Comparison of ENCODE assay signal across 8 cellular contexts in the genomic region with DNA sequence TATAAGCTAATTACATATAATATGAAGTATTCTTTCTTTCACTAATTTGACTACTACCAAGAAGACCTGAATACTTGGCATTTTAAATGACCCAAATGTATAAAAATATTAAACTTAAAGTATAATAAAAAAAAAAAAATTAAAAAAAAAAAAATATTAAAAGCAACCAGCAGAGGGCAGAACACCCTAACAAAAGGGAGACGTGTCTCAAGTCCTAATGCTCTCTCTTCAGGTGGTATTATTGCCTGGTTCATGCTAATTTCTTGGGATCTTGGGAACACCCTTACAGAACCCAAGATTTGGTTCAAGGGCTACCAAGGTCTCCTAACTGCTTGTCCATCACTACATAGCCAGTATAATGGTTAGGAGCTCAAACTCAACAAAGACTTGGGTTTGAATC.
DNase-seq lines count a peak whose midpoint lies in the region; ATAC-seq, FAIRE-seq and TF ChIP-seq lines count a peak whose summit lies in the region.

No MANE protein-coding gene starts in this region.

- H3K9ac ChIP-seq in endothelial cell of umbilical vein (replicated peaks; ENCODE audit: extremely low read depth, insufficient read depth, low read length): no peak overlapping the region
- no peak overlapping the region for H3K9ac ChIP-seq in smooth muscle cell (ENCODE audit: low read depth)

- no peak for ATAC-seq in GM18517 (IDR thresholded peaks at IDR 0.05; ENCODE audit: unreplicated experiment)

- H3K79me2 ChIP-seq in endothelial cell of umbilical vein (ENCODE audit: control insufficient read depth, insufficient read depth, low read length): no peaks in the 10 kb centered on the region
- no peaks in the 10 kb centered on the region for H3K79me2 ChIP-seq in smooth muscle cell (ENCODE audit: low read depth)

- no peak overlapping the region for H3K4me3 ChIP-seq in endothelial cell of umbilical vein (replicated peaks in 1 of 3; ENCODE audit: insufficient read depth in 1 of 3, low read depth in 1 of 3, low read length in 3 of 3)
- H3K4me3 ChIP-seq in smooth muscle cell: no peak overlapping the region

- dilution Hi-C loops in endothelial cell of umbilical vein (cut with MboI; ENCODE audit: extremely low pct_ligation_motif_present, low sequenced_read_pairs): no loop called here

- whole genome bisulfite sequencing in smooth muscle cell (ENCODE audit: low lambda C conversion rate): 0% methylated on average over 1 of the region's 1 CpG

- no peaks in the 10 kb centered on the region for H3K36me3 ChIP-seq in endothelial cell of umbilical vein (ENCODE audit: control insufficient read depth in 2 of 2, extremely low read depth in 1 of 2, insufficient read depth in 2 of 2, low read length in 2 of 2)
- H3K36me3 ChIP-seq in smooth muscle cell (ENCODE audit: low read depth): no peaks in the 10 kb centered on the region

- intact Hi-C loops in endothelial cell of umbilical vein (cut with micrococcal nuclease): loop anchor here (1.0 kb wide), 1 partner anchor 820 kb away; no protein-coding TSS in a partner anchor

- H3K27ac ChIP-seq in endothelial cell of umbilical vein (ENCODE audit: insufficient read depth, low read depth, low read length) (no peak overlapping the region), smooth muscle cell (ENCODE audit: low read depth) (no peak overlapping the region)

- H3K4me1 ChIP-seq in endothelial cell of umbilical vein (ENCODE audit: control insufficient read depth, extremely low read depth, insufficient read depth, low read length) (no peaks in the 10 kb centered on the region), smooth muscle cell (ENCODE audit: low read depth) (no peaks in the 10 kb centered on the region)

- H3K9me3 ChIP-seq in endothelial cell of umbilical vein (replicated peaks; ENCODE audit: control insufficient read depth, insufficient read depth, low read length) (no peaks in the 10 kb centered on the region), smooth muscle cell (replicated peaks; ENCODE audit: low read depth) (no peaks in the 10 kb centered on the region)

- no peak overlapping the region for H3K4me2 ChIP-seq in endothelial cell of umbilical vein (ENCODE audit: insufficient read depth, low read length)
- H3K4me2 ChIP-seq in smooth muscle cell: no peak overlapping the region

- H3K9me1 ChIP-seq in endothelial cell of umbilical vein (replicated peaks; ENCODE audit: control insufficient read depth, extremely low read depth, insufficient read depth, low read length): no peaks in the 10 kb centered on the region

- FAIRE-seq in endothelial cell of umbilical vein (lab: Jason Lieb, UNC): peak; percentile 59

- POLR2A ChIA-PET in endothelial cell of umbilical vein (lab: Charles Lee): no interaction called here

- TF ChIP-seq POLR2A in endothelial cell of umbilical vein (IDR thresholded peaks at IDR 0.05; ENCODE audit: low read depth, low read length): no peak

- BruUV-seq in endothelial cell of umbilical vein (replicated peaks; lab: Mats Ljungman, UMichigan): no TSS peak

- CTCF ChIA-PET in endothelial cell of umbilical vein (lab: Charles Lee): interaction anchor here (0.6 to 2.6 kb wide), 5 partner anchors 12 to 925 kb away, joined by 3 to 27 read pairs (median 4); no protein-coding TSS in a partner anchor

- H3K27me3 ChIP-seq in endothelial cell of umbilical vein (ENCODE audit: control insufficient read depth in 2 of 2, insufficient read depth in 2 of 2, low read length in 2 of 2) (no peaks in the 10 kb centered on the region), smooth muscle cell (ENCODE audit: low read depth) (peaks cover 21% of the 10 kb centered on the region)

- H4K20me1 ChIP-seq in endothelial cell of umbilical vein (replicated peaks; ENCODE audit: control insufficient read depth, extremely low read depth, insufficient read depth, low read length) (peaks cover 2% of the 10 kb centered on the region), smooth muscle cell (ENCODE audit: low read depth) (no peaks in the 10 kb centered on the region)

- TF ChIP-seq CTCF in endothelial cell of umbilical vein (IDR thresholded peaks at IDR 0.05; ENCODE audit: extremely low read depth in 1 of 2, insufficient read depth in 1 of 2, low read depth in 1 of 2, low read length in 2 of 2) (peak in 1 of 2 donors; percentile 34), smooth muscle cell (IDR thresholded peaks at IDR 0.05; ENCODE audit: borderline replicate concordance, insufficient read depth, poor library complexity, severe bottlenecking) (peak; percentile 67)

- H2AFZ ChIP-seq in endothelial cell of umbilical vein (ENCODE audit: low read depth, low read length) (no peak overlapping the region), smooth muscle cell (ENCODE audit: low read depth) (no peak overlapping the region)

- H3F3A ChIP-seq in smooth muscle cell (ENCODE audit: low read depth): no peaks in the 10 kb centered on the region

- DNase-seq in SIG-M5 treated with dmso at 0.1 percent for 504 hours (lab: John Stamatoyannopoulos, UW; ENCODE audit: unreplicated experiment) (peak; percentile 24), SIG-M5 (lab: John Stamatoyannopoulos, UW) (no peak), NCI-H146 treated with DMSO at 0.1 percent for 48 hours (lab: John Stamatoyannopoulos, UW; ENCODE audit: unreplicated experiment) (peak; percentile 40), endothelial cell of umbilical vein (ENCODE audit: low read depth, low spot score) (peak; percentile 25), smooth muscle cell (lab: John Stamatoyannopoulos, UW; ENCODE audit: unreplicated experiment) (no peak), NCI-H1436 (lab: John Stamatoyannopoulos, UW) (no peak)
- DNase-seq in activated effector memory CD4-positive, alpha-beta T cell treated with anti-CD3 and anti-CD28 coated beads, Interleukin-2, amount 50 U/mL, for 16 hours: no peak

TF ChIP-seq in endothelial cell of umbilical vein, 7 proteins besides CTCF, POLR2A, EP300 and RAD21:
- TF ChIP-seq JUN (IDR thresholded peaks at IDR 0.05; ENCODE audit: borderline replicate concordance, insufficient read depth, insufficient read length, low read depth) (no peak), POLR2AphosphoS5 (IDR thresholded peaks at IDR 0.05; ENCODE audit: insufficient read depth, low read depth, low read length) (no peak), GATA2 (IDR thresholded peaks at IDR 0.05; ENCODE audit: insufficient read depth, insufficient read length, low read depth, low read length) (no peak), EZH2 (IDR thresholded peaks at IDR 0.05; ENCODE audit: borderline replicate concordance, low read depth, low read length, severe bottlenecking) (no peak), MAX (IDR thresholded peaks at IDR 0.05; ENCODE audit: insufficient read depth, insufficient read length) (no peak), FOS (IDR thresholded peaks at IDR 0.05; ENCODE audit: borderline replicate concordance, insufficient read depth, low read length) (no peak), MYC (IDR thresholded peaks at IDR 0.05; ENCODE audit: low read depth, low read length) (no peak)
TF ChIP-seq in endothelial cell of umbilical vein: peak in this region for 0.

Comparison
In these comparisons a context has a peak if more than half of its experiments do, and no peak if none do; other contexts are left out.
1. DNase-seq: peak in SIG-M5 treated with dmso at 0.1 percent for 504 hours (single experiment), NCI-H146 treated with DMSO at 0.1 percent for 48 hours (single experiment) and endothelial cell of umbilical vein (single experiment); none in SIG-M5 (single experiment), smooth muscle cell (single experiment), activated effector memory CD4-positive, alpha-beta T cell treated with anti-CD3 and anti-CD28 coated beads, Interleukin-2, amount 50 U/mL, for 16 hours (single experiment) and NCI-H1436 (single experiment).